In genomic region chr16:1189455-1189854, GRCh38 we compare ENCODE assay signal across 27 cellular contexts. TPM values are rescaled to one million over a fixed set of nuclear protein-coding genes. Genes with fewer than 3 reads are reported as not detected.
"Had no signal": no experiment of that assay in that cellular context is flagged by ENCODE, and none has a peak within 500 bp of the region (broad histone marks: within the 10 kb centered on the region; RNA-seq: fewer than 3 reads in every experiment).

No MANE protein-coding gene starts in this region.

- H3K9me3 Mint-ChIP-seq: activated B cell treated with CpG ODN at 0.5 μM for 24 hours; activated CD4-positive, alpha-beta memory T cell treated with anti-CD3 and anti-CD28 coated beads for 36 hours; activated CD4-positive, alpha-beta T cell treated with anti-CD3 and anti-CD28 coated beads, Interleukin-2, amount 10 ng/mL, durations not matched to agents 24 days and 14 days; activated CD8-positive, alpha-beta T cell treated with anti-CD3 and anti-CD28 coated beads for 36 hours; activated naive CD4-positive, alpha-beta T cell treated with anti-CD3 and anti-CD28 coated beads for 36 hours; activated naive CD4-positive, alpha-beta T cell treated with anti-CD3 and anti-CD28 coated beads, Interleukin-2, amount 50 U/mL, for 72 hours; activated naive CD8-positive, alpha-beta T cell treated with anti-CD3 and anti-CD28 coated beads for 36 hours; activated T-cell treated with anti-CD3 and anti-CD28 coated beads, Interleukin-2, amount 50 U/mL, for 4 hours; activated T-cell treated with anti-CD3 and anti-CD28 coated beads, Interleukin-2, amount 50 U/mL, for 72 hours; activated T-helper 1 cell treated with anti-CD3 and anti-CD28 coated beads, Interleukin-12 subunit alpha, Interleukin-12 subunit beta, Interleukin-2, Interleukin-4 antibody, amounts not matched to agents 30 ng/mL and 10 ng/mL and 1 ng/mL, durations not matched to agents 14 hours and 24 hours and 36 hours; activated T-helper 17 cell treated with anti-CD3 and anti-CD28 coated beads, Interleukin-2, amount 50 U/mL, for 72 hours; T-helper 1 cell treated with Interleukin-12 subunit alpha and Interleukin-12 subunit beta and Interleukin-4 antibody, amounts not matched to agents 30 μg/mL and 1 μg/mL, for 36 hours; T-helper 2 cell treated with Interferon-gamma antibody and Interleukin-4, amounts not matched to agents 5 μg/mL and 100 μg/mL, for 36 hours had no signal

- H3K9me3 ChIP-seq: adrenal gland, body of pancreas, breast epithelium had no signal

- H3K36me3 ChIP-seq: adrenal gland, brain microvascular endothelial cell, breast epithelium had no signal

- H3K4me3 ChIP-seq: adrenal gland, body of pancreas, breast epithelium had no signal

- DNase-seq: activated CD4-positive, alpha-beta T cell treated with anti-CD3 and anti-CD28 coated beads, Interleukin-2, amount 50 U/mL, for 4 hours; activated T-cell treated with anti-CD3 and anti-CD28 coated beads for 4 hours; amniotic stem cell; brain microvascular endothelial cell; T-helper 9 cell had no signal

- FAIRE-seq: astrocyte, TTC549 had no signal

- H3K27me3 Mint-ChIP-seq: activated CD4-positive, alpha-beta memory T cell treated with anti-CD3 and anti-CD28 coated beads for 36 hours; activated CD4-positive, alpha-beta T cell treated with anti-CD3 and anti-CD28 coated beads, Interleukin-2, amount 10 ng/mL, durations not matched to agents 24 days and 14 days; activated CD8-positive, alpha-beta T cell treated with anti-CD3 and anti-CD28 coated beads for 36 hours; activated naive CD8-positive, alpha-beta T cell treated with anti-CD3 and anti-CD28 coated beads for 36 hours; activated T-helper 17 cell treated with anti-CD3 and anti-CD28 coated beads, Interleukin-2, amount 50 U/mL, for 72 hours had no signal

- H3K27ac ChIP-seq: adrenal gland, body of pancreas, brain microvascular endothelial cell, breast epithelium, VCaP had no signal

- H3K27me3 ChIP-seq: adrenal gland, body of pancreas, brain microvascular endothelial cell had no signal

- H3K4me3 Mint-ChIP-seq: activated B cell treated with CpG ODN at 0.5 μM for 24 hours; activated CD4-positive, alpha-beta memory T cell treated with anti-CD3 and anti-CD28 coated beads for 36 hours; activated CD4-positive, alpha-beta T cell treated with anti-CD3 and anti-CD28 coated beads, Interleukin-2, amount 10 ng/mL, durations not matched to agents 24 days and 14 days; activated CD8-positive, alpha-beta T cell treated with anti-CD3 and anti-CD28 coated beads for 36 hours; activated naive CD4-positive, alpha-beta T cell treated with anti-CD3 and anti-CD28 coated beads for 36 hours; activated naive CD8-positive, alpha-beta T cell treated with anti-CD3 and anti-CD28 coated beads for 36 hours; activated T-cell treated with anti-CD3 and anti-CD28 coated beads, Interleukin-2, amount 50 U/mL, for 4 hours; activated T-cell treated with anti-CD3 and anti-CD28 coated beads, Interleukin-2, amount 50 U/mL, for 72 hours; activated T-helper 1 cell treated with anti-CD3 and anti-CD28 coated beads, Interleukin-12 subunit alpha, Interleukin-12 subunit beta, Interleukin-2, Interleukin-4 antibody, amounts not matched to agents 30 ng/mL and 10 ng/mL and 1 ng/mL, durations not matched to agents 14 hours and 24 hours and 36 hours; activated T-helper 17 cell treated with anti-CD3 and anti-CD28 coated beads, Interleukin-2, amount 50 U/mL, for 72 hours; T-helper 1 cell treated with Interleukin-12 subunit alpha and Interleukin-12 subunit beta and Interleukin-4 antibody, amounts not matched to agents 30 μg/mL and 1 μg/mL, for 36 hours; T-helper 2 cell treated with Interferon-gamma antibody and Interleukin-4, amounts not matched to agents 5 μg/mL and 100 μg/mL, for 36 hours had no signal

- H3K36me3 Mint-ChIP-seq: activated CD4-positive, alpha-beta memory T cell treated with anti-CD3 and anti-CD28 coated beads for 36 hours; activated naive CD4-positive, alpha-beta T cell treated with anti-CD3 and anti-CD28 coated beads, Interleukin-2, amount 50 U/mL, for 72 hours; activated naive CD8-positive, alpha-beta T cell treated with anti-CD3 and anti-CD28 coated beads for 36 hours had no signal

- H3K27ac Mint-ChIP-seq: activated B cell treated with CpG ODN at 0.5 μM for 24 hours; activated CD4-positive, alpha-beta memory T cell treated with anti-CD3 and anti-CD28 coated beads for 36 hours; activated CD4-positive, alpha-beta T cell treated with anti-CD3 and anti-CD28 coated beads, Interleukin-2, amount 10 ng/mL, durations not matched to agents 24 days and 14 days; activated CD8-positive, alpha-beta T cell treated with anti-CD3 and anti-CD28 coated beads for 36 hours; activated naive CD4-positive, alpha-beta T cell treated with anti-CD3 and anti-CD28 coated beads for 36 hours; activated naive CD4-positive, alpha-beta T cell treated with anti-CD3 and anti-CD28 coated beads, Interleukin-2, amount 50 U/mL, for 72 hours; activated naive CD8-positive, alpha-beta T cell treated with anti-CD3 and anti-CD28 coated beads for 36 hours; activated T-cell treated with anti-CD3 and anti-CD28 coated beads, Interleukin-2, amount 50 U/mL, for 72 hours; activated T-helper 1 cell treated with anti-CD3 and anti-CD28 coated beads, Interleukin-12 subunit alpha, Interleukin-12 subunit beta, Interleukin-2, Interleukin-4 antibody, amounts not matched to agents 30 ng/mL and 10 ng/mL and 1 ng/mL, durations not matched to agents 14 hours and 24 hours and 36 hours; activated T-helper 17 cell treated with anti-CD3 and anti-CD28 coated beads, Interleukin-2, amount 50 U/mL, for 72 hours; T-helper 1 cell treated with Interleukin-12 subunit alpha and Interleukin-12 subunit beta and Interleukin-4 antibody, amounts not matched to agents 30 μg/mL and 1 μg/mL, for 36 hours; T-helper 2 cell treated with Interferon-gamma antibody and Interleukin-4, amounts not matched to agents 5 μg/mL and 100 μg/mL, for 36 hours had no signal

- H3K4me1 Mint-ChIP-seq: activated B cell treated with CpG ODN at 0.5 μM for 24 hours; activated CD4-positive, alpha-beta T cell treated with anti-CD3 and anti-CD28 coated beads, Interleukin-2, amount 10 ng/mL, durations not matched to agents 24 days and 14 days; activated naive CD8-positive, alpha-beta T cell treated with anti-CD3 and anti-CD28 coated beads for 36 hours; activated T-helper 17 cell treated with anti-CD3 and anti-CD28 coated beads, Interleukin-2, amount 50 U/mL, for 72 hours had no signal

- H3K4me1 ChIP-seq: breast epithelium had no signal

RNA-seq across cellular contexts. Expression of gene TPSG1, which starts 35.6 kb away (rescaled TPM):
- total RNA-seq: activated B cell treated with CpG ODN at 0.5 μM for 24 hours; activated CD4-positive, alpha-beta memory T cell treated with anti-CD3 and anti-CD28 coated beads for 36 hours; activated CD4-positive, alpha-beta T cell treated with anti-CD3 and anti-CD28 coated beads, Interleukin-2, amount 10 ng/mL, durations not matched to agents 24 days and 14 days; activated CD8-positive, alpha-beta memory T cell treated with anti-CD3 and anti-CD28 coated beads for 36 hours; activated CD8-positive, alpha-beta T cell treated with anti-CD3 and anti-CD28 coated beads for 36 hours; activated naive CD4-positive, alpha-beta T cell treated with anti-CD3 and anti-CD28 coated beads for 36 hours; activated naive CD4-positive, alpha-beta T cell treated with anti-CD3 and anti-CD28 coated beads, Interleukin-2, amount 50 U/mL, for 72 hours; activated naive CD8-positive, alpha-beta T cell treated with anti-CD3 and anti-CD28 coated beads for 36 hours; activated T-cell treated with anti-CD3 and anti-CD28 coated beads, Interleukin-2, amount 50 U/mL, for 4 hours; activated T-helper 1 cell treated with anti-CD3 and anti-CD28 coated beads, Interleukin-12 subunit alpha, Interleukin-12 subunit beta, Interleukin-2, Interleukin-4 antibody, amounts not matched to agents 30 ng/mL and 10 ng/mL and 1 ng/mL, durations not matched to agents 14 hours and 24 hours and 36 hours; activated T-helper 17 cell treated with anti-CD3 and anti-CD28 coated beads, Interleukin-2, amount 50 U/mL, for 72 hours; astrocyte; body of pancreas; cardiac septum; cerebellum had no signal

RNA-seq across cellular contexts. Expression of gene TPSB2, which starts 40.5 kb away (rescaled TPM):
- total RNA-seq: activated B cell treated with CpG ODN at 0.5 μM for 24 hours; activated CD4-positive, alpha-beta memory T cell treated with anti-CD3 and anti-CD28 coated beads for 36 hours; activated CD4-positive, alpha-beta T cell treated with anti-CD3 and anti-CD28 coated beads, Interleukin-2, amount 10 ng/mL, durations not matched to agents 24 days and 14 days; activated CD8-positive, alpha-beta memory T cell treated with anti-CD3 and anti-CD28 coated beads for 36 hours; activated CD8-positive, alpha-beta T cell treated with anti-CD3 and anti-CD28 coated beads for 36 hours; activated naive CD4-positive, alpha-beta T cell treated with anti-CD3 and anti-CD28 coated beads for 36 hours; activated naive CD8-positive, alpha-beta T cell treated with anti-CD3 and anti-CD28 coated beads for 36 hours; activated T-helper 1 cell treated with anti-CD3 and anti-CD28 coated beads, Interleukin-12 subunit alpha, Interleukin-12 subunit beta, Interleukin-2, Interleukin-4 antibody, amounts not matched to agents 30 ng/mL and 10 ng/mL and 1 ng/mL, durations not matched to agents 14 hours and 24 hours and 36 hours; activated T-helper 17 cell treated with anti-CD3 and anti-CD28 coated beads, Interleukin-2, amount 50 U/mL, for 72 hours; astrocyte; cerebellum had no signal

RNA-seq across cellular contexts. Expression of gene TPSAB1, which starts 51.0 kb away (rescaled TPM):
- total RNA-seq: activated B cell treated with CpG ODN at 0.5 μM for 24 hours; activated CD4-positive, alpha-beta memory T cell treated with anti-CD3 and anti-CD28 coated beads for 36 hours; activated CD4-positive, alpha-beta T cell treated with anti-CD3 and anti-CD28 coated beads, Interleukin-2, amount 10 ng/mL, durations not matched to agents 24 days and 14 days; activated CD8-positive, alpha-beta memory T cell treated with anti-CD3 and anti-CD28 coated beads for 36 hours; activated CD8-positive, alpha-beta T cell treated with anti-CD3 and anti-CD28 coated beads for 36 hours; activated naive CD4-positive, alpha-beta T cell treated with anti-CD3 and anti-CD28 coated beads for 36 hours; activated naive CD8-positive, alpha-beta T cell treated with anti-CD3 and anti-CD28 coated beads for 36 hours; activated T-helper 1 cell treated with anti-CD3 and anti-CD28 coated beads, Interleukin-12 subunit alpha, Interleukin-12 subunit beta, Interleukin-2, Interleukin-4 antibody, amounts not matched to agents 30 ng/mL and 10 ng/mL and 1 ng/mL, durations not matched to agents 14 hours and 24 hours and 36 hours; astrocyte had no signal
